1 cellular context compared by ENCODE assay signal in genomic region chr17:43750154-43750553, GRCh38.
TF ChIP-seq lines count a peak whose summit lies in the region.

No MANE protein-coding gene starts in this region.

TF ChIP-seq in HepG2, 621 proteins besides CTCF, POLR2A, EP300 and RAD21:
- TF ChIP-seq, protein P1, sequence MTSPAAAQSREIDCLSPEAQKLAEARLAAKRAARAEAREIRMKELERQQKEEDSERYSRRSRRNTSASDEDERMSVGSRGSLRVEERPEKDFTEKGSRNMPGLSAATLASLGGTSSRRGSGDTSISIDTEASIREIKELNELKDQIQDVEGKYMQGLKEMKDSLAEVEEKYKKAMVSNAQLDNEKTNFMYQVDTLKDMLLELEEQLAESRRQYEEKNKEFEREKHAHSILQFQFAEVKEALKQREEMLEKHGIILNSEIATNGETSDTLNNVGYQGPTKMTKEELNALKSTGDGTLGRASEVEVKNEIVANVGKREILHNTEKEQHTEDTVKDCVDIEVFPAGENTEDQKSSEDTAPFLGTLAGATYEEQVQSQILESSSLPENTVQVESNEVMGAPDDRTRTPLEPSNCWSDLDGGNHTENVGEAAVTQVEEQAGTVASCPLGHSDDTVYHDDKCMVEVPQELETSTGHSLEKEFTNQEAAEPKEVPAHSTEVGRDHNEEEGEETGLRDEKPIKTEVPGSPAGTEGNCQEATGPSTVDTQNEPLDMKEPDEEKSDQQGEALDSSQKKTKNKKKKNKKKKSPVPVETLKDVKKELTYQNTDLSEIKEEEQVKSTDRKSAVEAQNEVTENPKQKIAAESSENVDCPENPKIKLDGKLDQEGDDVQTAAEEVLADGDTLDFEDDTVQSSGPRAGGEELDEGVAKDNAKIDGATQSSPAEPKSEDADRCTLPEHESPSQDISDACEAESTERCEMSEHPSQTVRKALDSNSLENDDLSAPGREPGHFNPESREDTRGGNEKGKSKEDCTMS (CRISPR knock-in tag; conservative IDR thresholded peaks at IDR 0.05), result no peak
- TF ChIP-seq SNRNP70 (IDR thresholded peaks at IDR 0.05; ENCODE audit: low read depth, low read length) (no peak), ZNF143 (CRISPR knock-in tag; IDR thresholded peaks at IDR 0.05) (no peak), MIER2 (CRISPR knock-in tag; IDR thresholded peaks at IDR 0.05) (no peak), MED13 (CRISPR knock-in tag; IDR thresholded peaks at IDR 0.05) (no peak), STAT5B (CRISPR knock-in tag; IDR thresholded peaks at IDR 0.05) (no peak), GRHL1 (CRISPR knock-in tag; conservative IDR thresholded peaks at IDR 0.05) (no peak), SMARCC2 (IDR thresholded peaks at IDR 0.05) (no peak), CC2D1A (CRISPR knock-in tag; IDR thresholded peaks at IDR 0.05) (no peak), CCAR2 (optimal IDR thresholded peaks at IDR 0.05; ENCODE audit: low read depth, low read length) (no peak), HOXA3 (CRISPR knock-in tag; IDR thresholded peaks at IDR 0.05) (no peak), FOXC1 (CRISPR knock-in tag; IDR thresholded peaks at IDR 0.05; ENCODE audit: borderline replicate concordance) (no peak), KMT2B (CRISPR knock-in tag; IDR thresholded peaks at IDR 0.05) (no peak), NFRKB (IDR thresholded peaks at IDR 0.05) (no peak)
- TF ChIP-seq, protein P2, sequence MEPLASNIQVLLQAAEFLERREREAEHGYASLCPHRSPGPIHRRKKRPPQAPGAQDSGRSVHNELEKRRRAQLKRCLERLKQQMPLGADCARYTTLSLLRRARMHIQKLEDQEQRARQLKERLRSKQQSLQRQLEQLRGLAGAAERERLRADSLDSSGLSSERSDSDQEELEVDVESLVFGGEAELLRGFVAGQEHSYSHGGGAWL (CRISPR knock-in tag; IDR thresholded peaks at IDR 0.05), result no peak
